In genomic region chr9:35664531-35665470, GRCh38 we compare ENCODE assay signal across 8 cellular contexts. TPM values are rescaled to one million over a fixed set of nuclear protein-coding genes. Genes with fewer than 3 reads are reported as not detected.
A peak's percentile ranks its signal among the peaks of the same experiment; 100 is the strongest.
DNase-seq lines count a peak whose midpoint lies in the region; ATAC-seq and TF ChIP-seq lines count a peak whose summit lies in the region.

TSS of gene ARHGEF39 (minus strand) at chr9:35665195. CDS start at chr9:35665169, 26 bp downstream.

- H3K79me2 ChIP-seq in OCI-LY1 (ENCODE audit: insufficient read depth, low read length), result no peaks in the 10 kb centered on the region

- H3K4me1 ChIP-seq in HUES48 (ENCODE audit: control insufficient read depth, insufficient read depth, low read length) (peaks cover 10% of the 10 kb centered on the region), OCI-LY1 (ENCODE audit: insufficient read depth, low read length, severe bottlenecking) (peaks cover 52% of the 10 kb centered on the region), muscle layer of colon (ENCODE audit: insufficient read depth, low read length) (peaks cover 31% of the 10 kb centered on the region), stomach (peaks cover 50 to 81% (median 69%) of the 10 kb centered on the region in 4 donors)

- H3K9ac ChIP-seq in HUES48 (ENCODE audit: low read depth, low read length) (peak within 1 kb of the TSS; percentile 72), OCI-LY1 (ENCODE audit: low read length) (peak within 1 kb of the TSS; percentile 91), muscle layer of colon (ENCODE audit: low read length) (peak within 1 kb of the TSS; percentile 54)

- TF ChIP-seq POLR2A in stomach (IDR thresholded peaks at IDR 0.05), result no peak

- H3K4me3 ChIP-seq in HUES48 (ENCODE audit: low read depth, low read length) (peak within 1 kb of the TSS; percentile 87), OCI-LY1 (ENCODE audit: low read depth, low read length, poor library complexity, severe bottlenecking) (peak within 1 kb of the TSS; percentile 74), muscle layer of colon (ENCODE audit: low read depth in 1 of 2, low read length in 2 of 2) (peak within 1 kb of the TSS; percentile 25 to 59), stomach (peak within 1 kb of the TSS; percentile 44 to 56 (median 54))

- H4K20me1 ChIP-seq in OCI-LY1 (ENCODE audit: insufficient read depth, low read length), result no peaks in the 10 kb centered on the region

- H3K4me2 ChIP-seq in OCI-LY1 (ENCODE audit: low read length), result peak within 1 kb of the TSS; percentile 71

- H3K27me3 ChIP-seq in HUES48 (ENCODE audit: control insufficient read depth, insufficient read depth, low read length) (no peaks in the 10 kb centered on the region), OCI-LY1 (ENCODE audit: insufficient read depth, low read length) (no peaks in the 10 kb centered on the region), muscle layer of colon (ENCODE audit: control insufficient read depth in 1 of 2, insufficient read depth in 2 of 2, low read length in 2 of 2) (no peaks in the 10 kb centered on the region), stomach (no peaks in the 10 kb centered on the region)

- H3K9me2 ChIP-seq in OCI-LY1 (ENCODE audit: low read depth, low read length), result no peaks in the 10 kb centered on the region

- peaks cover 37% of the 10 kb centered on the region for H3K36me3 ChIP-seq in HUES48 (ENCODE audit: control insufficient read depth, insufficient read depth, low read length)
- H3K36me3 ChIP-seq in OCI-LY1 (ENCODE audit: insufficient read depth, low read length), result peaks cover 33% of the 10 kb centered on the region; the same call in 1 of the 2 replicates
- peaks cover 17% of the 10 kb centered on the region for H3K36me3 ChIP-seq in muscle layer of colon (ENCODE audit: insufficient read depth, low read length)
- H3K36me3 ChIP-seq in stomach, result peaks cover 10 to 25% (median 16%) of the 10 kb centered on the region in 4 donors

- DNase-seq in DMS 273 (lab: John Stamatoyannopoulos, UW; ENCODE audit: unreplicated experiment) (peak; percentile 92), activated T-cell treated with anti-CD3 and anti-CD28 coated beads for 48 hours (ENCODE audit: low read depth) (peak; percentile 78), stomach (peak; percentile 89)

- TF ChIP-seq CTCF in OCI-LY1 (IDR thresholded peaks at IDR 0.05; ENCODE audit: low read length) (peak; percentile 53), stomach (IDR thresholded peaks at IDR 0.05) (peak in 1 of 7 experiments; percentile 21)

- ATAC-seq in GM21367 (IDR thresholded peaks at IDR 0.05; ENCODE audit: unreplicated experiment) (peak; percentile 61), esophagus mucosa (peak; percentile 80)

- H3K27ac ChIP-seq in HUES48 (ENCODE audit: low read depth, low read length) (peak within 1 kb of the TSS; percentile 77), OCI-LY1 (ENCODE audit: low read depth, low read length, poor library complexity, severe bottlenecking) (peak within 1 kb of the TSS; percentile 85), muscle layer of colon (ENCODE audit: low read depth, low read length) (peak within 1 kb of the TSS; percentile 76), stomach (peak within 1 kb of the TSS; percentile 83 to 100 (median 95))

- intact Hi-C loops in stomach (cut with DNase I; ENCODE audit: low total_unique reads), result no loop called here

- H3K9me3 ChIP-seq in HUES48 (ENCODE audit: control insufficient read depth, insufficient read depth, low read length) (no peaks in the 10 kb centered on the region), OCI-LY1 (ENCODE audit: low read length) (no peaks in the 10 kb centered on the region), muscle layer of colon (ENCODE audit: low read length) (no peaks in the 10 kb centered on the region), stomach (no peaks in the 10 kb centered on the region)

- no peak within 1 kb of the TSS for H2AFZ ChIP-seq in OCI-LY1 (ENCODE audit: low read length)

- TF ChIP-seq EP300 in stomach (IDR thresholded peaks at IDR 0.05), result no peak

- no peaks in the 10 kb centered on the region for H3F3A ChIP-seq in OCI-LY1 (ENCODE audit: insufficient read depth, low read length)

- 3 to 20% (median 5%) methylated on average over 18 to 58 of the region's 58 CpGs for WGBS in stomach, 5 donors

RNA-seq across cellular contexts. Expression of gene ARHGEF39, which starts in this region (rescaled TPM):
- total RNA-seq in esophagus mucosa (2.4 TPM), stomach (10 to 100 TPM in 3 of 5 donors, 1 to 10 TPM in 2; 1.8 to 58.3 (median 11.6) TPM)
- polyA plus RNA-seq in stomach, result 1 to 10 TPM; 2.8 to 4.3 (median 3.2) TPM

Comparison
In these comparisons a context has a peak if more than half of its experiments do, and no peak if none do; other contexts are left out.
1. Peak in every context shown above with its lines: DNase-seq, ATAC-seq, H3K4me3 ChIP-seq and H3K27ac ChIP-seq.